In the genomic region with DNA sequence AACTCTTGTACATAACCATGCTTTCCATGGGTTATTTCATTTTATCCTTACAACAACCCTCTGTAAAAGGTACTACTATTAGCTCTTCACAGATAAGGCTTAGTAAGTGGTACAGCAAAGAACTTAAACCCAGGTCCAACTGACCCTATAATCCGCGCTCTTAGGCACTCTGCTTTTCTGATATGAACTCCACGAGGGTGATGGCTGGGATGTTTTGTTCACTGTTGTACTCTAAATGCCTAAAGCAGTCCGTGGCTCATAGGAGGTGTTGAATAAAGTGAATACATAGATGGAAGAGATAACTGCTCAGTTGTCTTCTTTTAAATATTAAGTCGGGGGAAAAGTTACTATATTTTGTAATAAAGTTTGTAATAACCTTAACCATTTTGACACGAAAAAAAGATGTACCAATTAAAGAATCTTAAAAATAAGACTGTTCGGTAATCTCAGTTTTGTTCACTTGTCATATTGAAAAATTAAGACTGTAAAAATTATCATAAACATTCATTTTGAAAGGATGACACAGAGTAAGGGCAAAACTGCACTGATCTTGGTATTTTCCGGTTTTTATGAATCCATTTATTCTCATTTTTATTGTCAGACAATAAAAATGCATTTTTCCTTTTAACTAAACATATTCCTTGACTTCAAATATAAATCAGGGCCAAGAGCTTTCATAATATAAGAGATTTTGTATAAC, we compare ENCODE assay signal across 26 cellular contexts.
DNase-seq lines count a peak whose midpoint lies in the region; ATAC-seq, FAIRE-seq and TF ChIP-seq lines count a peak whose summit lies in the region.
"Had no signal": no experiment of that assay in that cellular context is flagged by ENCODE, and none has a peak within 500 bp of the region (broad histone marks: within the 10 kb centered on the region; RNA-seq: fewer than 3 reads in every experiment).

No MANE protein-coding gene starts in this region.

- DNase-seq in NCI-H2196 (lab: John Stamatoyannopoulos, UW; ENCODE audit: unreplicated experiment) = peak; percentile 7
- no peak for DNase-seq in NCI-H2196 treated with DMSO at 0.1 percent for 48 hours (lab: John Stamatoyannopoulos, UW; ENCODE audit: unreplicated experiment)
- DNase-seq in CD4-positive, CD25-positive, alpha-beta regulatory T cell = no peak
- DNase-seq in GM12892 (ENCODE audit: insufficient read length) = no peak
- DNase-seq in osteoblast (ENCODE audit: insufficient read length, low spot score, missing footprints) = no peak
- DNase-seq in stimulated activated CD4-positive, alpha-beta T cell treated with anti-CD3 and anti-CD28 coated beads, Interleukin-4, amount 100 ng/mL, for 24 hours = no peak
- DNase-seq in activated CD8-positive, alpha-beta memory T cell treated with anti-CD3 and anti-CD28 coated beads, Interleukin-2, amount 50 U/mL, for 48 hours = no peak
- DNase-seq: activated CD4-positive, alpha-beta T cell treated with anti-CD3 and anti-CD28 coated beads, Interleukin-2, amount 50 U/mL, for 4 hours; activated CD8-positive, alpha-beta memory T cell treated with anti-CD3 and anti-CD28 coated beads, Interleukin-2, amount 50 U/mL, for 4 hours; activated gamma-delta T cell treated with Interleukin-2 at 50 U/mL for 16 hours; left cardiac atrium; naive B cell; NCI-H1048; NCI-H2227 treated with DMSO at 0.1 percent for 48 hours; RPMI8226; sigmoid colon had no signal

- no peak for TF ChIP-seq POLR2A in GM12892 (IDR thresholded peaks at IDR 0.05; ENCODE audit: low read depth, low read length)

- H3K27me3 ChIP-seq in CD4-positive, CD25-positive, alpha-beta regulatory T cell (ENCODE audit: control insufficient read depth, insufficient read depth, low read length) = no peaks in the 10 kb centered on the region
- H3K27me3 ChIP-seq in osteoblast (ENCODE audit: insufficient read depth, low read length) = no peaks in the 10 kb centered on the region
- H3K27me3 ChIP-seq: BLaER1, sigmoid colon had no signal

- FAIRE-seq in GM12892 (lab: Jason Lieb, UNC) (peak; percentile 82), endometrium (lab: Jason Lieb, UNC) (peak; percentile 46)
- FAIRE-seq: bronchial epithelial cell, endothelial cell of umbilical vein, H54, HepG2 had no signal

- H3K27me3 Mint-ChIP-seq in CD4-positive, CD25-positive, alpha-beta regulatory T cell = no peaks in the 10 kb centered on the region
- H3K27me3 Mint-ChIP-seq: naive B cell had no signal

- H3K36me3 Mint-ChIP-seq in CD4-positive, CD25-positive, alpha-beta regulatory T cell = peaks cover 14% of the 10 kb centered on the region

- H3K4me3 ChIP-seq in CD4-positive, CD25-positive, alpha-beta regulatory T cell (ENCODE audit: low read depth, low read length) = no peak overlapping the region
- no peak overlapping the region for H3K4me3 ChIP-seq in osteoblast (ENCODE audit: insufficient read depth, low read length)
- H3K4me3 ChIP-seq: BLaER1, sigmoid colon had no signal

- TF ChIP-seq CTCF in osteoblast (IDR thresholded peaks at IDR 0.05; ENCODE audit: extremely low read depth, low read depth, low read length) = no peak

- H3K4me1 Mint-ChIP-seq in CD4-positive, CD25-positive, alpha-beta regulatory T cell = peaks cover 19 to 43% (median 35%) of the 10 kb centered on the region in 4 donors

- peaks cover 5% of the 10 kb centered on the region for H3K36me3 ChIP-seq in CD4-positive, CD25-positive, alpha-beta regulatory T cell (ENCODE audit: control insufficient read depth, insufficient read depth, low read length)
- H3K36me3 ChIP-seq in osteoblast (ENCODE audit: insufficient read depth, low read length) = no peaks in the 10 kb centered on the region
- H3K36me3 ChIP-seq: sigmoid colon had no signal

- no peak overlapping the region for H2AFZ ChIP-seq in osteoblast (ENCODE audit: low read length)
- H2AFZ ChIP-seq: parathyroid adenoma had no signal

- no peak overlapping the region for H3K4me3 Mint-ChIP-seq in CD4-positive, CD25-positive, alpha-beta regulatory T cell
- H3K4me3 Mint-ChIP-seq: T-helper 2 cell treated with Interferon-gamma antibody and Interleukin-4, amounts not matched to agents 5 μg/mL and 100 μg/mL, for 36 hours had no signal

- no peak for ATAC-seq in CD4-positive, CD25-positive, alpha-beta regulatory T cell (ENCODE audit: low read depth in 2 of 2)
- ATAC-seq: HepG2, left cardiac atrium had no signal

- H3K9me3 ChIP-seq in CD4-positive, CD25-positive, alpha-beta regulatory T cell (ENCODE audit: control insufficient read depth in 2 of 2, low read length in 2 of 2) = no peaks in the 10 kb centered on the region
- no peaks in the 10 kb centered on the region for H3K9me3 ChIP-seq in osteoblast (ENCODE audit: low read depth, low read length)
- H3K9me3 ChIP-seq: sigmoid colon had no signal

- H3K27ac ChIP-seq in CD4-positive, CD25-positive, alpha-beta regulatory T cell (ENCODE audit: insufficient read depth, low read length, poor library complexity, severe bottlenecking) = no peak overlapping the region
- H3K27ac ChIP-seq in osteoblast (ENCODE audit: low read depth, low read length) = no peak overlapping the region
- H3K27ac ChIP-seq: BLaER1, HL-60, parathyroid adenoma, sigmoid colon, VCaP had no signal

- peaks cover 12% of the 10 kb centered on the region for H3K4me1 ChIP-seq in CD4-positive, CD25-positive, alpha-beta regulatory T cell (ENCODE audit: control insufficient read depth, insufficient read depth, low read length, poor library complexity, severe bottlenecking)
- peaks cover 1% of the 10 kb centered on the region for H3K4me1 ChIP-seq in osteoblast (ENCODE audit: insufficient read depth, low read length)
- H3K4me1 ChIP-seq: BLaER1, parathyroid adenoma had no signal

- H3K4me2 ChIP-seq in osteoblast (ENCODE audit: insufficient read depth, low read length) = no peak overlapping the region
- H3K4me2 ChIP-seq: BLaER1 had no signal

- H3K79me2 ChIP-seq in osteoblast (ENCODE audit: insufficient read depth, low read length) = peaks cover 2% of the 10 kb centered on the region
- H3K79me2 ChIP-seq: parathyroid adenoma had no signal

- peak overlapping the region in 2 of 3 donors; percentile 13 to 70 for H3K27ac Mint-ChIP-seq in CD4-positive, CD25-positive, alpha-beta regulatory T cell
- H3K27ac Mint-ChIP-seq: T-helper 2 cell treated with Interferon-gamma antibody and Interleukin-4, amounts not matched to agents 5 μg/mL and 100 μg/mL, for 36 hours had no signal

- peaks cover 0 to 2% (median 0%) of the 10 kb centered on the region in 7 donors for H3K9me3 Mint-ChIP-seq in CD4-positive, CD25-positive, alpha-beta regulatory T cell

- no peaks in the 10 kb centered on the region for H4K20me1 ChIP-seq in osteoblast (ENCODE audit: insufficient read depth, low read length)
